Comparison of ENCODE assay signal across 8 cellular contexts in the genomic region with DNA sequence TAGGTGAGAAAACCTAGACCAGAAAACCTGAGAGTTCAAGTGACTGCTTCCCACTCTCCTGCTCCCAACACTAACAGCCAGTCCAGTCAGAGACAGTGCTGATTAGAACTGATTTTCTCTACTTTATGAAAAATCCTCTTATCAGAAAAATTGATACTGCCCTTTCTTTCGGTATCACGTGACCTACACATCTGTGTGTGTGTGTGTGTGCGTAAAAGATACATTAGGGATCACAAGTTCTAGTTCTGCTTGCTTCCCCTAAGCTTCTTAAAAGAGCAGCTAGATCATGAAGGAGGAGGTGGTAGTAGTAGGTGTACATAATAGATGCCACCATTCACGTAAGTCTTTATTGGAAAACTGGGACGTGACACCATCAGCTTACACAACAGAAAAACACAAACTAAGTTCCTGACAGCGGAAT. TPM values are rescaled to one million over a fixed set of nuclear protein-coding genes. Genes with fewer than 3 reads are reported as not detected.
DNase-seq lines count a peak whose midpoint lies in the region; ATAC-seq, FAIRE-seq and TF ChIP-seq lines count a peak whose summit lies in the region.

No MANE protein-coding gene starts in this region.

- H3K9me3 Mint-ChIP-seq in chondrocyte (ENCODE audit: low read depth) = no peaks in the 10 kb centered on the region
- H3K9me3 Mint-ChIP-seq in natural killer cell = no peaks in the 10 kb centered on the region

- no peak for TF ChIP-seq POLR2A in GM12891 (IDR thresholded peaks at IDR 0.05; ENCODE audit: low read depth, low read length)

- TF ChIP-seq CTCF in chondrocyte (IDR thresholded peaks at IDR 0.05) = no peak
- no peak for TF ChIP-seq CTCF in natural killer cell (IDR thresholded peaks at IDR 0.05)

- H3K27me3 Mint-ChIP-seq in chondrocyte (ENCODE audit: low read depth) = no peaks in the 10 kb centered on the region
- no peaks in the 10 kb centered on the region for H3K27me3 Mint-ChIP-seq in natural killer cell (ENCODE audit: low read depth in 2 of 2)

- H3K36me3 Mint-ChIP-seq in chondrocyte (ENCODE audit: low read depth) = no peaks in the 10 kb centered on the region
- no peaks in the 10 kb centered on the region for H3K36me3 Mint-ChIP-seq in natural killer cell

- peak; percentile 85 for FAIRE-seq in GM12891 (lab: Jason Lieb, UNC)
- no peak for FAIRE-seq in RCC 7860 (lab: Jason Lieb, UNC)

- peak overlapping the region; percentile 93 for H3K27ac Mint-ChIP-seq in chondrocyte (ENCODE audit: unreplicated experiment)
- peak overlapping the region; percentile 95 to 96 for H3K27ac Mint-ChIP-seq in natural killer cell

- DNase-seq in GM12891 (ENCODE audit: insufficient read length, low spot score) (no peak), NCI-H69 (lab: John Stamatoyannopoulos, UW) (peak; percentile 1), chondrocyte (ENCODE audit: low spot score) (no peak), natural killer cell (no peak), RCC 7860 (ENCODE audit: low spot score) (no peak)

- intact Hi-C loops in natural killer cell (cut with micrococcal nuclease) = loop anchor here (5.0 kb wide), 2 partner anchors 189 to 891 kb away; a partner anchor contains a TSS

- H3K4me1 Mint-ChIP-seq in chondrocyte (ENCODE audit: low read depth) (peaks cover 54% of the 10 kb centered on the region), natural killer cell (peaks cover 63 to 67% of the 10 kb centered on the region in 2 donors)

- H3K4me3 Mint-ChIP-seq in chondrocyte (ENCODE audit: unreplicated experiment) (peak overlapping the region; percentile 96), natural killer cell (peak overlapping the region; percentile 96)

- ATAC-seq in natural killer cell (no peak), GM21447 (IDR thresholded peaks at IDR 0.05; ENCODE audit: unreplicated experiment) (no peak), GM21786 (IDR thresholded peaks at IDR 0.05; ENCODE audit: unreplicated experiment) (no peak), HG02852 (IDR thresholded peaks at IDR 0.05; ENCODE audit: unreplicated experiment) (no peak)

TF ChIP-seq in GM12891, 5 proteins besides CTCF, POLR2A, EP300 and RAD21:
- TF ChIP-seq SPI1 (IDR thresholded peaks at IDR 0.05; ENCODE audit: low read depth, low read length) (no peak), PAX5 (IDR thresholded peaks at IDR 0.05; ENCODE audit: insufficient read depth, low read length, severe bottlenecking) (no peak), TAF1 (IDR thresholded peaks at IDR 0.05; ENCODE audit: low read depth, low read length) (no peak), POU2F2 (IDR thresholded peaks at IDR 0.05; ENCODE audit: low read depth, low read length) (no peak), POLR2AphosphoS5 (IDR thresholded peaks at IDR 0.05; ENCODE audit: low read depth, low read length) (no peak)

RNA-seq across cellular contexts. Expression of a gene that starts 1.5 kb away (rescaled TPM):
- 25.9 TPM for polyA plus RNA-seq in GM12891 (2012; ENCODE audit: low read depth, missing spikeins)
- total RNA-seq in chondrocyte (39.8 to 58.2 TPM (median 42.2 TPM) in 3 replicates), natural killer cell (10 to 100 TPM; 39.9 to 58.0 (median 56.5) TPM)
